ENCODE assay signal across 1 cellular context in the genomic region with DNA sequence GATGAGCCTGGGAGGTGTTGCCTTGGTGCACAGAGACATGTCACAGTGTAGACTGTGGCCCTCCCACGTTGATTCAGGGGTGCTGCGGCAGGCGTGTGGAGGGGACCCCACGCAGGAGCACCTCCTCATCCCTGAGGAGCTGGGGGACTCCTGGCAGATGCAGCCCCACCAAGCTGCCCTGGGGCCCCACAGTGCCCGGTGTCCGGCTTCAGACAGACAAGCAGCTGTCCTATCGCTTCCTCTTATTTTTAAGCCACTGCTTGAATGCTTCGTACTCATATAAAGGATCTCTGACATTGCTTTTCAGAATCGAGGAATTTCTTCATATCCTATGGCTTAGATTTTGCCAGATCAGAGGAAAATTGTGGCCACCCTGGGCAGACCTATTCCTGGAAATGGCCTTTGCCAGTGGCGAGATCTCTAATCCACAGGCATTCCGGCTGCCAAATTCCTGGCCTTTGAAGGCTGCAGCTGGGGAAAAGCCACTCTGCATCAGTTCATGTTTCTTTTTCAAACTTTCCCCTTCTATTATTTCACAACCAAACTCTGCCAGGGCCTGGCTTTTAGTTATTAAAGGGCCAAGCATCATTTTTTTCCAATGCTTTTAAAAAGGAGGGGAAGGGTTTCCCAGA.
TF ChIP-seq lines count a peak whose summit lies in the region.

No MANE protein-coding gene starts in this region.

TF ChIP-seq in GM23338, 12 proteins besides CTCF, POLR2A, EP300 and RAD21 (continued from another document):
- TF ChIP-seq ZNF462 (CRISPR knock-in tag; IDR thresholded peaks at IDR 0.05), result no peak
TF ChIP-seq in GM23338: peak in this region for 0.
